Comparison of ENCODE assay signal across 22 cellular contexts in genomic region chr19:38913958-38914357, GRCh38. TPM values are rescaled to one million over a fixed set of nuclear protein-coding genes. Genes with fewer than 3 reads are reported as not detected.
"Had no signal": no experiment of that assay in that cellular context is flagged by ENCODE, and none has a peak within 500 bp of the region (broad histone marks: within the 10 kb centered on the region; RNA-seq: fewer than 3 reads in every experiment).

No MANE protein-coding gene starts in this region.

- H3K9me3 ChIP-seq: heart left ventricle, left lung, right atrium auricular region, sigmoid colon, testis, transverse colon had no signal

- H3K4me3 Mint-ChIP-seq: endodermal cell; stimulated activated naive CD8-positive, alpha-beta T cell treated with anti-CD3 and anti-CD28 coated beads, Interleukin-15, Interleukin-2, amounts not matched to agents 100 ng/mL and 50 ng/mL, for 24 hours had no signal

- H3K4me1 Mint-ChIP-seq: endodermal cell had no signal

- H3K27ac ChIP-seq: coronary artery, heart left ventricle, left lung, right atrium auricular region, sigmoid colon, skin epidermis, testis, transverse colon had no signal

- H3K27me3 ChIP-seq: right atrium auricular region, testis had no signal

- DNase-seq: caudate nucleus; effector CD4-positive, alpha-beta T cell; endodermal cell; foreskin melanocyte; hypothalamus; islet precursor cell; mesenchymal stem cell; midbrain; sigmoid colon; stimulated activated CD4-positive, alpha-beta T cell treated with anti-CD3 and anti-CD28 coated beads, Interleukin-12 subunit alpha, Interleukin-12 subunit beta, amount 100 ng/mL, for 4 hours; stimulated activated CD4-positive, alpha-beta T cell treated with anti-CD3 and anti-CD28 coated beads, Interleukin-2, amount 100 ng/mL, for 48 hours; testis; transverse colon had no signal

- H3K36me3 ChIP-seq: right atrium auricular region, sigmoid colon, transverse colon had no signal

- H3K27ac Mint-ChIP-seq: endodermal cell; stimulated activated naive CD8-positive, alpha-beta T cell treated with anti-CD3 and anti-CD28 coated beads, Interleukin-15, Interleukin-2, amounts not matched to agents 100 ng/mL and 50 ng/mL, for 24 hours had no signal

- H3K9me3 Mint-ChIP-seq: endodermal cell; stimulated activated naive CD8-positive, alpha-beta T cell treated with anti-CD3 and anti-CD28 coated beads, Interleukin-15, Interleukin-2, amounts not matched to agents 100 ng/mL and 50 ng/mL, for 24 hours had no signal

- H3K4me3 ChIP-seq: coronary artery, heart left ventricle, left lung, lung, right atrium auricular region, sigmoid colon, skin epidermis, testis, transverse colon had no signal

- H3K4me1 ChIP-seq: heart left ventricle, left lung, sigmoid colon, testis, transverse colon had no signal

- H3K27me3 Mint-ChIP-seq: stimulated activated naive CD8-positive, alpha-beta T cell treated with anti-CD3 and anti-CD28 coated beads, Interleukin-15, Interleukin-2, amounts not matched to agents 100 ng/mL and 50 ng/mL, for 24 hours had no signal

- ATAC-seq: heart left ventricle, left lung had no signal

RNA-seq across cellular contexts. Expression of gene CCER2, which starts 2.0 kb away (rescaled TPM):
- total RNA-seq: dermis microvascular lymphatic vessel endothelial cell, left lung, right atrium auricular region, transverse colon, urinary bladder had no signal
